Comparison of ENCODE assay signal across 25 cellular contexts in genomic region chr5:12133520-12133919, GRCh38.
"Had no signal": no experiment of that assay in that cellular context is flagged by ENCODE, and none has a peak within 500 bp of the region (broad histone marks: within the 10 kb centered on the region; RNA-seq: fewer than 3 reads in every experiment).

No MANE protein-coding gene starts in this region.

- H3K27me3 ChIP-seq: colonic mucosa, dorsolateral prefrontal cortex, esophagus muscularis mucosa, esophagus squamous epithelium, foreskin keratinocyte, gastrocnemius medialis, gastroesophageal sphincter, heart left ventricle, heart right ventricle had no signal

- H3K9me3 ChIP-seq: colonic mucosa, gastrocnemius medialis had no signal

- H3K36me3 ChIP-seq: colonic mucosa, esophagus muscularis mucosa, esophagus squamous epithelium, gastrocnemius medialis, gastroesophageal sphincter, heart left ventricle, heart right ventricle had no signal

- H3K4me3 ChIP-seq: colonic mucosa, coronary artery, dorsolateral prefrontal cortex, esophagus muscularis mucosa, esophagus squamous epithelium, gastrocnemius medialis, gastroesophageal sphincter, heart left ventricle, heart right ventricle had no signal

- H3K27ac Mint-ChIP-seq: dendritic cell treated with granulocyte-macrophage colony-stimulating factor and Interleukin-4, amounts not matched to agents 40 ng/mL and 50 ng/mL, for 4 days; effector memory CD8-positive, alpha-beta T cell; endodermal cell had no signal

- H3K4me1 ChIP-seq: colonic mucosa, esophagus muscularis mucosa, esophagus squamous epithelium, foreskin keratinocyte, gastrocnemius medialis, gastroesophageal sphincter, heart left ventricle, heart right ventricle had no signal

- H3K27me3 Mint-ChIP-seq: dendritic cell treated with granulocyte-macrophage colony-stimulating factor and Interleukin-4, amounts not matched to agents 40 ng/mL and 50 ng/mL, for 4 days; effector memory CD8-positive, alpha-beta T cell had no signal

- H3K4me3 Mint-ChIP-seq: dendritic cell treated with granulocyte-macrophage colony-stimulating factor and Interleukin-4, amounts not matched to agents 40 ng/mL and 50 ng/mL, for 4 days; effector memory CD8-positive, alpha-beta T cell; endodermal cell had no signal

- ATAC-seq: effector memory CD8-positive, alpha-beta T cell; esophagus mucosa; foreskin keratinocyte; gastrocnemius medialis; gastroesophageal sphincter; heart left ventricle; heart right ventricle had no signal

- H3K27ac ChIP-seq: colonic mucosa, coronary artery, dorsolateral prefrontal cortex, epithelial cell of prostate, esophagus muscularis mucosa, esophagus squamous epithelium, foreskin keratinocyte, gastrocnemius medialis, gastroesophageal sphincter, heart left ventricle, heart right ventricle had no signal

- DNase-seq: colonic mucosa; cortex of kidney; dermis blood vessel endothelial cell; dorsolateral prefrontal cortex; effector CD4-positive, alpha-beta T cell; effector CD8-positive, alpha-beta T cell; effector memory CD4-positive, alpha-beta T cell; effector memory CD8-positive, alpha-beta T cell; endodermal cell; erythroblast; esophagus squamous epithelium; foreskin fibroblast; foreskin keratinocyte; foreskin melanocyte; gastrocnemius medialis; glutamatergic neuron; head of caudate nucleus; heart left ventricle; heart right ventricle had no signal
